Comparison of ENCODE assay signal across 1 cellular context in the genomic region with DNA sequence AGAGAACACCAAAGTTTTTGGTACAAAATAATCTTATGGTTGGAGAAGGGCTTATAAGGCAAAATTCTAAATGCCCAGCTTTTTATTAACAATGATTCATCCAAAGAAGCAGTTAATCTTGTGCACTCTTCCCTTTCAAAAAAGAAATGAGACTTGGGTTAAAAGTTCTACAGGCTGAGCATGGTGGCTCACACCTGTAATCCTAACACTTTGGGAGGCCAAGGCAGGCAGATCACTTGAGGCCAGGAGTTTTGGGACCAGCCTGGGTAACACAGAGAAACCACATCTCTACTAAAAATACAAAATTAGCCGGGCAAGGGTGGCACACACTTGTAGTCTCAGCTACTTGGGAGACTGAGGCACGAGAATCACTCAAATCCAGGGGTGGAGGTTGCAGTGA.
TF ChIP-seq lines count a peak whose summit lies in the region.

No MANE protein-coding gene starts in this region.

TF ChIP-seq in WTC11, 78 proteins besides CTCF, POLR2A, EP300 and RAD21 (continued from another document):
- TF ChIP-seq, protein P1, sequence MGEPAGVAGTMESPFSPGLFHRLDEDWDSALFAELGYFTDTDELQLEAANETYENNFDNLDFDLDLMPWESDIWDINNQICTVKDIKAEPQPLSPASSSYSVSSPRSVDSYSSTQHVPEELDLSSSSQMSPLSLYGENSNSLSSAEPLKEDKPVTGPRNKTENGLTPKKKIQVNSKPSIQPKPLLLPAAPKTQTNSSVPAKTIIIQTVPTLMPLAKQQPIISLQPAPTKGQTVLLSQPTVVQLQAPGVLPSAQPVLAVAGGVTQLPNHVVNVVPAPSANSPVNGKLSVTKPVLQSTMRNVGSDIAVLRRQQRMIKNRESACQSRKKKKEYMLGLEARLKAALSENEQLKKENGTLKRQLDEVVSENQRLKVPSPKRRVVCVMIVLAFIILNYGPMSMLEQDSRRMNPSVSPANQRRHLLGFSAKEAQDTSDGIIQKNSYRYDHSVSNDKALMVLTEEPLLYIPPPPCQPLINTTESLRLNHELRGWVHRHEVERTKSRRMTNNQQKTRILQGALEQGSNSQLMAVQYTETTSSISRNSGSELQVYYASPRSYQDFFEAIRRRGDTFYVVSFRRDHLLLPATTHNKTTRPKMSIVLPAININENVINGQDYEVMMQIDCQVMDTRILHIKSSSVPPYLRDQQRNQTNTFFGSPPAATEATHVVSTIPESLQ (CRISPR knock-in tag; IDR thresholded peaks at IDR 0.05) = no peak
TF ChIP-seq in WTC11: peak in this region for 1.
